35 cellular contexts compared by ENCODE assay signal in genomic region chr16:8492690-8493089, GRCh38.
"Had no signal": no experiment of that assay in that cellular context is flagged by ENCODE, and none has a peak within 500 bp of the region (broad histone marks: within the 10 kb centered on the region; RNA-seq: fewer than 3 reads in every experiment).

No MANE protein-coding gene starts in this region.

- H3K36me3 ChIP-seq: MG63 had no signal

- H3K4me3 ChIP-seq: MG63 had no signal

- H3K9me3 ChIP-seq: MG63 had no signal

- DNase-seq: Karpas-422, Kasumi-1, MG63, MM.1S, MV-4-11, NCI-H1048, NCI-H1092, NCI-H1092 treated with DMSO at 0.1 percent for 48 hours, NCI-H1105, NCI-H1105 treated with DMSO at 0.1 percent for 48 hours, NCI-H1417, NCI-H1417 treated with DMSO at 0.1 percent for 48 hours, NCI-H1436, NCI-H1436 treated with DMSO at 0.1 percent for 48 hours, NCI-H146, NCI-H1694, NCI-H1694 treated with DMSO at 0.1 percent for 48 hours, NCI-H187, NCI-H187 treated with DMSO at 0.1 percent for 48 hours, NCI-H1930, NCI-H2029, NCI-H2029 treated with DMSO at 0.1 percent for 48 hours, NCI-H2081, NCI-H2081 treated with DMSO at 0.1 percent for 48 hours, NCI-H2107, NCI-H2171, NCI-H2171 treated with DMSO at 0.1 percent for 48 hours, NCI-H2227 treated with DMSO at 0.1 percent for 48 hours, NCI-H226, NCI-H345, NCI-H446, NCI-H446 treated with DMSO at 0.1 percent for 48 hours, NCI-H510A, NCI-H510A treated with DMSO at 0.1 percent for 48 hours, NCI-H524 had no signal
